In the genomic region with DNA sequence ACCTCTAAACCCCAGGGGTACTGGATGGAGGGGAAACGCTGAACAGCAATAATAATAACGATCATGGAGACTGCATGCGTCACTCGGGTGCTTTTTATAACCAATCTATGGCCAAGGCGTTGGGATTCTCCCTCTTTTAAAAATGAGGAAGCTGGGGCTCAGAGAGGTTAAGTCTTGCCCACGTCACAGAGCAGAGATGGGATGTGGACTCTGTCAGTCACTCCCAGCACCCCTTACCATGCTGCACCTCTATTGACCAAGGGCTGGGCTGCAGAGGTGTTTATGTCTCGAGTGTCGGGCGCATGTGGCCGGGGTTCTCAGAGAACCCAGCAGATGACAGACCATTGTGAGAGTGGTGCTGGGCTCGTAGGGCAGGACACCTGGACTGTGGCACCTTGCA, we compare ENCODE assay signal across 26 cellular contexts.
"Had no signal": no experiment of that assay in that cellular context is flagged by ENCODE, and none has a peak within 500 bp of the region (broad histone marks: within the 10 kb centered on the region; RNA-seq: fewer than 3 reads in every experiment).

No MANE protein-coding gene starts in this region.

- H3K9me3 Mint-ChIP-seq: activated naive CD8-positive, alpha-beta T cell treated with anti-CD3 and anti-CD28 coated beads for 36 hours; activated T-cell treated with anti-CD3 and anti-CD28 coated beads, Interleukin-2, amount 50 U/mL, for 4 hours; activated T-helper 2 cell treated with anti-CD3 and anti-CD28 coated beads, Interferon-gamma antibody, Interleukin-2, Interleukin-4, amounts not matched to agents 10 μg/mL and 5 μg/mL and 100 μg/mL, durations not matched to agents 14 hours and 24 hours and 36 hours; central memory CD8-positive, alpha-beta T cell; mesothelial cell of epicardium; nephron; WTC11 had no signal

- H3K27me3 ChIP-seq: testis had no signal

- DNase-seq: activated CD8-positive, alpha-beta memory T cell treated with anti-CD3 and anti-CD28 coated beads, Interleukin-2, amount 50 U/mL, for 48 hours; activated naive CD4-positive, alpha-beta T cell treated with Interleukin-2 at 50 U/mL for 16 hours; activated naive CD8-positive, alpha-beta T cell treated with anti-CD3 and anti-CD28 coated beads for 36 hours; activated T-cell treated with anti-CD3 and anti-CD28 coated beads, Interleukin-2, amount 50 U/mL, for 4 hours; effector memory CD4-positive, alpha-beta T cell; foreskin melanocyte; occipital lobe; sigmoid colon; stimulated activated CD4-positive, alpha-beta T cell treated with anti-CD3 and anti-CD28 coated beads, Interleukin-15, amount 100 ng/mL, for 24 hours; stimulated activated naive B cell treated with anti-CD40 and anti-IgM and Interleukin-4, amounts not matched to agents 10 μg/mL and 1 μg/mL and 100 μg/mL, for 72 hours; T-helper 1 cell; upper lobe of right lung had no signal

- H3K4me1 ChIP-seq: sigmoid colon, upper lobe of right lung had no signal

- H3K4me3 ChIP-seq: lung, sigmoid colon, smooth muscle cell, testis, upper lobe of right lung had no signal

- H3K27ac Mint-ChIP-seq: activated naive CD8-positive, alpha-beta T cell treated with anti-CD3 and anti-CD28 coated beads for 36 hours; activated T-helper 2 cell treated with anti-CD3 and anti-CD28 coated beads, Interferon-gamma antibody, Interleukin-2, Interleukin-4, amounts not matched to agents 10 μg/mL and 5 μg/mL and 100 μg/mL, durations not matched to agents 14 hours and 24 hours and 36 hours; mesothelial cell of epicardium; stimulated activated naive B cell treated with anti-CD40 and anti-IgM and Interleukin-4, amounts not matched to agents 10 μg/mL and 1 μg/mL and 100 μg/mL, for 72 hours; WTC11 had no signal

- H3K4me2 ChIP-seq: smooth muscle cell had no signal

- H3K36me3 Mint-ChIP-seq: activated naive CD8-positive, alpha-beta T cell treated with anti-CD3 and anti-CD28 coated beads for 36 hours; mesothelial cell of epicardium; stimulated activated naive B cell treated with anti-CD40 and anti-IgM and Interleukin-4, amounts not matched to agents 10 μg/mL and 1 μg/mL and 100 μg/mL, for 72 hours; WTC11 had no signal

- H3K36me3 ChIP-seq: sigmoid colon, upper lobe of right lung had no signal

- ATAC-seq: activated T-cell treated with anti-CD3 and anti-CD28 coated beads, Interleukin-2, amount 50 U/mL, for 4 hours; esophagus mucosa; upper lobe of right lung; WTC11 had no signal

- H3K9me3 ChIP-seq: sigmoid colon, testis, upper lobe of right lung had no signal

- FAIRE-seq: astrocyte, colon, endothelial cell of umbilical vein, kidney, TTC549 had no signal

- H3K27ac ChIP-seq: sigmoid colon, testis, upper lobe of right lung had no signal

- H3K4me3 Mint-ChIP-seq: activated naive CD8-positive, alpha-beta T cell treated with anti-CD3 and anti-CD28 coated beads for 36 hours; activated T-cell treated with anti-CD3 and anti-CD28 coated beads, Interleukin-2, amount 50 U/mL, for 4 hours; central memory CD8-positive, alpha-beta T cell; mesothelial cell of epicardium; nephron; stimulated activated naive B cell treated with anti-CD40 and anti-IgM and Interleukin-4, amounts not matched to agents 10 μg/mL and 1 μg/mL and 100 μg/mL, for 72 hours; WTC11 had no signal
